ENCODE assay signal across 1 cellular context in the genomic region with DNA sequence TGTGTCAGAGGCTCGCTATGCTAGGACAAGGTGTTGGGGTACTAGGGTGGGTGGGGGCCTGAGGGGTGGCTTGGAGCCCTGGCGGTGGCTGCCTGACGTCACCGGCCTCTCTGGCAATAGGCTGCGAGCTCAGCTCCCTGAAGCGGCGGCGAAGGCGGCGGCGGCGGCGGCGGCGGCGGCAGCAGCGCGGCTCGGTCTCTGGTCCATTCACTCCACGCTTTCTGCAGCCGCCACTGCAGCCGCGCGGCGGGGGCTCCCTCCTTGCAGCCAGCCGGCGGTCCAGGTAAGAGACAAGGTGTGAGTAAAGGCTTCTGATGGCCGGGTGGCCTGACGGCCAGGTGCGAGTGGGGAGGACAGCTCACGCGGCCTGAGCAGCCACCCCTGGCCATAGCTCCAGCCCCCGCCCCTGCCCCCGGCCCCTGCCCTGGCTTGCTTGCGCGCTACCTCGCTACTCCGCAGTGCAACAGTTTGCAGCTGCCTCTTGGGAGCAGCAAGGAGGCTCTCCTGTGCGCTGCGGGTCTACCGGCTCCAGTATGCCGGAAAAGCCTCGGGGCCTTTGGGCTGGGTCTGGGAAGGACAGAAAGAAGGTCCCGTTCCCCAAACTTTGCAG.
TF ChIP-seq lines count a peak whose summit lies in the region.

A gene (plus strand): TSS at position 210 of the 610 bp plus-strand sequence. CDS start 1,444 bp downstream, outside the sequence.

TF ChIP-seq in SK-N-SH, 30 proteins besides CTCF, POLR2A, EP300 and RAD21 (continued from another document):
- TF ChIP-seq, protein P1, sequence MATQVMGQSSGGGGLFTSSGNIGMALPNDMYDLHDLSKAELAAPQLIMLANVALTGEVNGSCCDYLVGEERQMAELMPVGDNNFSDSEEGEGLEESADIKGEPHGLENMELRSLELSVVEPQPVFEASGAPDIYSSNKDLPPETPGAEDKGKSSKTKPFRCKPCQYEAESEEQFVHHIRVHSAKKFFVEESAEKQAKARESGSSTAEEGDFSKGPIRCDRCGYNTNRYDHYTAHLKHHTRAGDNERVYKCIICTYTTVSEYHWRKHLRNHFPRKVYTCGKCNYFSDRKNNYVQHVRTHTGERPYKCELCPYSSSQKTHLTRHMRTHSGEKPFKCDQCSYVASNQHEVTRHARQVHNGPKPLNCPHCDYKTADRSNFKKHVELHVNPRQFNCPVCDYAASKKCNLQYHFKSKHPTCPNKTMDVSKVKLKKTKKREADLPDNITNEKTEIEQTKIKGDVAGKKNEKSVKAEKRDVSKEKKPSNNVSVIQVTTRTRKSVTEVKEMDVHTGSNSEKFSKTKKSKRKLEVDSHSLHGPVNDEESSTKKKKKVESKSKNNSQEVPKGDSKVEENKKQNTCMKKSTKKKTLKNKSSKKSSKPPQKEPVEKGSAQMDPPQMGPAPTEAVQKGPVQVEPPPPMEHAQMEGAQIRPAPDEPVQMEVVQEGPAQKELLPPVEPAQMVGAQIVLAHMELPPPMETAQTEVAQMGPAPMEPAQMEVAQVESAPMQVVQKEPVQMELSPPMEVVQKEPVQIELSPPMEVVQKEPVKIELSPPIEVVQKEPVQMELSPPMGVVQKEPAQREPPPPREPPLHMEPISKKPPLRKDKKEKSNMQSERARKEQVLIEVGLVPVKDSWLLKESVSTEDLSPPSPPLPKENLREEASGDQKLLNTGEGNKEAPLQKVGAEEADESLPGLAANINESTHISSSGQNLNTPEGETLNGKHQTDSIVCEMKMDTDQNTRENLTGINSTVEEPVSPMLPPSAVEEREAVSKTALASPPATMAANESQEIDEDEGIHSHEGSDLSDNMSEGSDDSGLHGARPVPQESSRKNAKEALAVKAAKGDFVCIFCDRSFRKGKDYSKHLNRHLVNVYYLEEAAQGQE (IDR thresholded peaks at IDR 0.05; ENCODE audit: low read depth, low read length), result no peak
- TF ChIP-seq ELF1 (IDR thresholded peaks at IDR 0.05) (no peak), POLR2AphosphoS5 (IDR thresholded peaks at IDR 0.05; ENCODE audit: low read depth, low read length) (no peak), SIN3A (IDR thresholded peaks at IDR 0.05; ENCODE audit: borderline replicate concordance, low read depth, low read length) (no peak), YY1 (IDR thresholded peaks at IDR 0.05; ENCODE audit: low read depth) (no peak), RXRA (IDR thresholded peaks at IDR 0.05; ENCODE audit: borderline replicate concordance, low read depth) (no peak)
- TF ChIP-seq, protein P2, sequence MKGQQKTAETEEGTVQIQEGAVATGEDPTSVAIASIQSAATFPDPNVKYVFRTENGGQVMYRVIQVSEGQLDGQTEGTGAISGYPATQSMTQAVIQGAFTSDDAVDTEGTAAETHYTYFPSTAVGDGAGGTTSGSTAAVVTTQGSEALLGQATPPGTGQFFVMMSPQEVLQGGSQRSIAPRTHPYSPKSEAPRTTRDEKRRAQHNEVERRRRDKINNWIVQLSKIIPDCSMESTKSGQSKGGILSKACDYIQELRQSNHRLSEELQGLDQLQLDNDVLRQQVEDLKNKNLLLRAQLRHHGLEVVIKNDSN (IDR thresholded peaks at IDR 0.05; ENCODE audit: borderline replicate concordance, low read depth), result no peak
